Comparison of ENCODE assay signal across 9 cellular contexts in genomic region chr12:2845280-2845679, GRCh38. TPM values are rescaled to one million over a fixed set of nuclear protein-coding genes. Genes with fewer than 3 reads are reported as not detected.
DNase-seq lines count a peak whose midpoint lies in the region; ATAC-seq and TF ChIP-seq lines count a peak whose summit lies in the region.
"Had no signal": no experiment of that assay in that cellular context is flagged by ENCODE, and none has a peak within 500 bp of the region (broad histone marks: within the 10 kb centered on the region; RNA-seq: fewer than 3 reads in every experiment).

No MANE protein-coding gene starts in this region.

- in situ Hi-C loops in GM13976 (cut with MboI; ENCODE audit: low sequenced_read_pairs, unreplicated experiment) = no loop called here

- TF ChIP-seq CTCF in GM13976 (IDR thresholded peaks at IDR 0.05; ENCODE audit: borderline replicate concordance, control extremely low read depth, extremely low read depth, insufficient read depth, missing control alignments) = no peak

- ATAC-seq in GM21515 (IDR thresholded peaks at IDR 0.05; ENCODE audit: unreplicated experiment) = no peak

- DNase-seq in HT1080 (ENCODE audit: low read depth) (peak; percentile 66), fibroblast of peridontal ligament (ENCODE audit: extremely low read depth) (peak; percentile 47), pulmonary artery endothelial cell (ENCODE audit: low read depth, low spot score) (peak; percentile 49), GM13976 (ENCODE audit: low spot score) (no peak)
- no peak for DNase-seq in activated CD4-positive, CD25-positive, alpha-beta regulatory T cell treated with anti-CD3 and anti-CD28 coated beads, Interleukin-2, amount 50 U/mL, for 72 hours
- DNase-seq: NCI-H226, T-helper 1 cell had no signal

RNA-seq across cellular contexts. Expression of gene NRIP2, which starts 10.4 kb away (rescaled TPM):
- not detected in 2 replicates for total RNA-seq in HT1080 (2014; rRNA removed; shearing (Covaris generic))
- polyA plus RNA-seq in HT1080 (2015; cell fraction: cytosol; rRNA removed) = not detected in 2 replicates
- not detected in 2 replicates for polyA plus RNA-seq in HT1080 (2015; cell fraction: nucleus; rRNA removed)
- total RNA-seq in pulmonary artery endothelial cell = not detected in 2 replicates

RNA-seq across cellular contexts. Expression of gene TEX52, which starts 11.6 kb away (rescaled TPM):
- not detected in 2 replicates for total RNA-seq in HT1080 (2014; rRNA removed; shearing (Covaris generic))
- polyA plus RNA-seq in HT1080 (2015; cell fraction: cytosol; rRNA removed) = not detected in 2 replicates
- polyA plus RNA-seq in HT1080 (2015; cell fraction: nucleus; rRNA removed) = not detected in 2 replicates
- total RNA-seq in pulmonary artery endothelial cell = not detected in 2 replicates
- polyA plus RNA-seq: IgD-negative memory B cell had no signal

RNA-seq across cellular contexts. Expression of gene FOXM1, which starts 31.7 kb away (rescaled TPM):
- 85.6 and 126 TPM in 2 replicates for total RNA-seq in HT1080 (2014; rRNA removed; shearing (Covaris generic))
- 91.7 and 94.6 TPM in 2 replicates for polyA plus RNA-seq in HT1080 (2015; cell fraction: cytosol; rRNA removed)
- 42.9 and 43.9 TPM in 2 replicates for polyA plus RNA-seq in HT1080 (2015; cell fraction: nucleus; rRNA removed)
- 6.3 and 16.5 TPM in 2 replicates for total RNA-seq in pulmonary artery endothelial cell

RNA-seq across cellular contexts. Expression of gene RHNO1, which starts 31.7 kb away (rescaled TPM):
- 51.1 and 65.4 TPM in 2 replicates for total RNA-seq in HT1080 (2014; rRNA removed; shearing (Covaris generic))
- 54.1 and 55.7 TPM in 2 replicates for polyA plus RNA-seq in HT1080 (2015; cell fraction: cytosol; rRNA removed)
- 17.2 and 19.8 TPM in 2 replicates for polyA plus RNA-seq in HT1080 (2015; cell fraction: nucleus; rRNA removed)
- 19.5 and 27.9 TPM in 2 replicates for total RNA-seq in pulmonary artery endothelial cell

RNA-seq across cellular contexts. Expression of gene ITFG2, which starts 32.8 kb away (rescaled TPM):
- 18.0 and 20.6 TPM in 2 replicates for total RNA-seq in HT1080 (2014; rRNA removed; shearing (Covaris generic))
- polyA plus RNA-seq in HT1080 (2015; cell fraction: cytosol; rRNA removed) = 10.8 and 12.9 TPM in 2 replicates
- 43.5 and 46.8 TPM in 2 replicates for polyA plus RNA-seq in HT1080 (2015; cell fraction: nucleus; rRNA removed)
- 11.1 and 15.9 TPM in 2 replicates for total RNA-seq in pulmonary artery endothelial cell

Comparison
In these comparisons a context has a peak if more than half of its experiments do, and no peak if none do; other contexts are left out.
1. DNase-seq: peak in HT1080 (single experiment), fibroblast of peridontal ligament (single experiment) and pulmonary artery endothelial cell (single experiment); none in activated CD4-positive, CD25-positive, alpha-beta regulatory T cell treated with anti-CD3 and anti-CD28 coated beads, Interleukin-2, amount 50 U/mL, for 72 hours (single experiment) and GM13976 (single experiment).